ENCODE assay signal across 1 cellular context in genomic region chr12:26121841-26122680, GRCh38.
TF ChIP-seq lines count a peak whose summit lies in the region.

No MANE protein-coding gene starts in this region.

TF ChIP-seq in GM23338, 12 proteins besides CTCF, POLR2A, EP300 and RAD21 (continued from another document):
- TF ChIP-seq ZNF462 (CRISPR knock-in tag; IDR thresholded peaks at IDR 0.05) (no peak), EZH2phosphoT487 (IDR thresholded peaks at IDR 0.05; ENCODE audit: unreplicated experiment) (peak; percentile 67)
TF ChIP-seq in GM23338: peak in this region for 2.
